ENCODE assay signal across 2 cellular contexts in the genomic region with DNA sequence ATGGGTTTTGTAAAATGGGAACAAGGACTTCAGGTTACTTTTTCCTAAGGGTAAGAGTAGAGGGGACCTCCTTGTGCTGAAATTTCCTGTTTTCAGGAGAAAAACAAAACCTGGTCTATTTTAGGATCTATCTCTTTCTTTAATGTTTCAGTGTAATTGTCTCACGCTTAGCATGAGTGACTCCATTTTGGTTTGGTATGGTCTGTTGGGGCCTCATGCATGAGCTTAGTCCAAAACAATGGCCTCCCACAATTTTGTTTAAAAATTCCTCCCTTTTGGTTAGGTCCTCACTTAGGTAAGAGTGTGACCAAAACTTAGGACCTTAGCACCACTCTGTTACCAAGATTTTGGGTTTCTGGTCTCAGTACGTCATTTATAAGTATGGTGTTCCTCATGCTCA.
TF ChIP-seq lines count a peak whose summit lies in the region.

No MANE protein-coding gene starts in this region.

TF ChIP-seq in GM12878, 131 proteins besides CTCF, POLR2A, EP300 and RAD21:
- TF ChIP-seq, protein P1, sequence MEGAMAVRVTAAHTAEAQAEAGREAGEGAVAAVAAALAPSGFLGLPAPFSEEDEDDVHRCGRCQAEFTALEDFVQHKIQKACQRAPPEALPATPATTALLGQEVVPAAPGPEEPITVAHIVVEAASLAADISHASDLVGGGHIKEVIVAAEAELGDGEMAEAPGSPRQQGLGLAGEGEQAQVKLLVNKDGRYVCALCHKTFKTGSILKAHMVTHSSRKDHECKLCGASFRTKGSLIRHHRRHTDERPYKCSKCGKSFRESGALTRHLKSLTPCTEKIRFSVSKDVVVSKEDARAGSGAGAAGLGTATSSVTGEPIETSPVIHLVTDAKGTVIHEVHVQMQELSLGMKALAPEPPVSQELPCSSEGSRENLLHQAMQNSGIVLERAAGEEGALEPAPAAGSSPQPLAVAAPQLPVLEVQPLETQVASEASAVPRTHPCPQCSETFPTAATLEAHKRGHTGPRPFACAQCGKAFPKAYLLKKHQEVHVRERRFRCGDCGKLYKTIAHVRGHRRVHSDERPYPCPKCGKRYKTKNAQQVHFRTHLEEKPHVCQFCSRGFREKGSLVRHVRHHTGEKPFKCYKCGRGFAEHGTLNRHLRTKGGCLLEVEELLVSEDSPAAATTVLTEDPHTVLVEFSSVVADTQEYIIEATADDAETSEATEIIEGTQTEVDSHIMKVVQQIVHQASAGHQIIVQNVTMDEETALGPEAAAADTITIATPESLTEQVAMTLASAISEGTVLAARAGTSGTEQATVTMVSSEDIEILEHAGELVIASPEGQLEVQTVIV (IDR thresholded peaks at IDR 0.05; ENCODE audit: borderline replicate concordance, partially characterized antibody) = no peak
- TF ChIP-seq RFX5 (IDR thresholded peaks at IDR 0.05; ENCODE audit: low read depth, low read length) = no peak
- no peak for TF ChIP-seq MXI1 (IDR thresholded peaks at IDR 0.05; ENCODE audit: low read depth, low read length)
- TF ChIP-seq ZZZ3 (IDR thresholded peaks at IDR 0.05; ENCODE audit: control insufficient read depth, insufficient read length, low read depth) = no peak
- TF ChIP-seq NBN (IDR thresholded peaks at IDR 0.05) = no peak
- TF ChIP-seq, protein P2, sequence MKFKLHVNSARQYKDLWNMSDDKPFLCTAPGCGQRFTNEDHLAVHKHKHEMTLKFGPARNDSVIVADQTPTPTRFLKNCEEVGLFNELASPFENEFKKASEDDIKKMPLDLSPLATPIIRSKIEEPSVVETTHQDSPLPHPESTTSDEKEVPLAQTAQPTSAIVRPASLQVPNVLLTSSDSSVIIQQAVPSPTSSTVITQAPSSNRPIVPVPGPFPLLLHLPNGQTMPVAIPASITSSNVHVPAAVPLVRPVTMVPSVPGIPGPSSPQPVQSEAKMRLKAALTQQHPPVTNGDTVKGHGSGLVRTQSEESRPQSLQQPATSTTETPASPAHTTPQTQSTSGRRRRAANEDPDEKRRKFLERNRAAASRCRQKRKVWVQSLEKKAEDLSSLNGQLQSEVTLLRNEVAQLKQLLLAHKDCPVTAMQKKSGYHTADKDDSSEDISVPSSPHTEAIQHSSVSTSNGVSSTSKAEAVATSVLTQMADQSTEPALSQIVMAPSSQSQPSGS (IDR thresholded peaks at IDR 0.05; ENCODE audit: low read length) = no peak
- TF ChIP-seq RCOR1 (conservative IDR thresholded peaks at IDR 0.05; ENCODE audit: low read depth, low read length) = no peak
- TF ChIP-seq CEBPB (IDR thresholded peaks at IDR 0.05; ENCODE audit: borderline replicate concordance in 1 of 2, low read depth in 2 of 2, low read length in 2 of 2) = no peak
- no peak for TF ChIP-seq SPI1 (IDR thresholded peaks at IDR 0.05; ENCODE audit: borderline replicate concordance, insufficient read depth, low read depth, low read length)
- TF ChIP-seq RBBP5 (conservative IDR thresholded peaks at IDR 0.05) = no peak
- TF ChIP-seq, protein P3, sequence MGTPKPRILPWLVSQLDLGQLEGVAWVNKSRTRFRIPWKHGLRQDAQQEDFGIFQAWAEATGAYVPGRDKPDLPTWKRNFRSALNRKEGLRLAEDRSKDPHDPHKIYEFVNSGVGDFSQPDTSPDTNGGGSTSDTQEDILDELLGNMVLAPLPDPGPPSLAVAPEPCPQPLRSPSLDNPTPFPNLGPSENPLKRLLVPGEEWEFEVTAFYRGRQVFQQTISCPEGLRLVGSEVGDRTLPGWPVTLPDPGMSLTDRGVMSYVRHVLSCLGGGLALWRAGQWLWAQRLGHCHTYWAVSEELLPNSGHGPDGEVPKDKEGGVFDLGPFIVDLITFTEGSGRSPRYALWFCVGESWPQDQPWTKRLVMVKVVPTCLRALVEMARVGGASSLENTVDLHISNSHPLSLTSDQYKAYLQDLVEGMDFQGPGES (IDR thresholded peaks at IDR 0.05) = no peak
- no peak for TF ChIP-seq WRNIP1 (IDR thresholded peaks at IDR 0.05; ENCODE audit: borderline replicate concordance, low read depth, low read length)
- no peak for TF ChIP-seq PAX8 (IDR thresholded peaks at IDR 0.05)
- no peak for TF ChIP-seq MEF2A (IDR thresholded peaks at IDR 0.05; ENCODE audit: insufficient read depth, low read depth, low read length)
- TF ChIP-seq SMAD1 (IDR thresholded peaks at IDR 0.05; ENCODE audit: low read depth, partially characterized antibody) = no peak
- TF ChIP-seq, protein P4, sequence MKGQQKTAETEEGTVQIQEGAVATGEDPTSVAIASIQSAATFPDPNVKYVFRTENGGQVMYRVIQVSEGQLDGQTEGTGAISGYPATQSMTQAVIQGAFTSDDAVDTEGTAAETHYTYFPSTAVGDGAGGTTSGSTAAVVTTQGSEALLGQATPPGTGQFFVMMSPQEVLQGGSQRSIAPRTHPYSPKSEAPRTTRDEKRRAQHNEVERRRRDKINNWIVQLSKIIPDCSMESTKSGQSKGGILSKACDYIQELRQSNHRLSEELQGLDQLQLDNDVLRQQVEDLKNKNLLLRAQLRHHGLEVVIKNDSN (IDR thresholded peaks at IDR 0.05; ENCODE audit: borderline replicate concordance, extremely low read length, insufficient read depth, low read depth, low read length) = no peak
- no peak for TF ChIP-seq NR2F1 (conservative IDR thresholded peaks at IDR 0.05)

TF ChIP-seq in K562, 482 proteins besides CTCF, POLR2A, EP300 and RAD21 (continues in another document):
- TF ChIP-seq, protein P5, sequence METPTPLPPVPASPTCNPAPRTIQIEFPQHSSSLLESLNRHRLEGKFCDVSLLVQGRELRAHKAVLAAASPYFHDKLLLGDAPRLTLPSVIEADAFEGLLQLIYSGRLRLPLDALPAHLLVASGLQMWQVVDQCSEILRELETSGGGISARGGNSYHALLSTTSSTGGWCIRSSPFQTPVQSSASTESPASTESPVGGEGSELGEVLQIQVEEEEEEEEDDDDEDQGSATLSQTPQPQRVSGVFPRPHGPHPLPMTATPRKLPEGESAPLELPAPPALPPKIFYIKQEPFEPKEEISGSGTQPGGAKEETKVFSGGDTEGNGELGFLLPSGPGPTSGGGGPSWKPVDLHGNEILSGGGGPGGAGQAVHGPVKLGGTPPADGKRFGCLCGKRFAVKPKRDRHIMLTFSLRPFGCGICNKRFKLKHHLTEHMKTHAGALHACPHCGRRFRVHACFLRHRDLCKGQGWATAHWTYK (CRISPR knock-in tag; IDR thresholded peaks at IDR 0.05) = no peak
- TF ChIP-seq MECOM (CRISPR knock-in tag; IDR thresholded peaks at IDR 0.05) = peak; percentile 57; the same call in 1 of the 2 replicates
- no peak for TF ChIP-seq ZNF778 (CRISPR knock-in tag; IDR thresholded peaks at IDR 0.05)
- TF ChIP-seq, protein P6, sequence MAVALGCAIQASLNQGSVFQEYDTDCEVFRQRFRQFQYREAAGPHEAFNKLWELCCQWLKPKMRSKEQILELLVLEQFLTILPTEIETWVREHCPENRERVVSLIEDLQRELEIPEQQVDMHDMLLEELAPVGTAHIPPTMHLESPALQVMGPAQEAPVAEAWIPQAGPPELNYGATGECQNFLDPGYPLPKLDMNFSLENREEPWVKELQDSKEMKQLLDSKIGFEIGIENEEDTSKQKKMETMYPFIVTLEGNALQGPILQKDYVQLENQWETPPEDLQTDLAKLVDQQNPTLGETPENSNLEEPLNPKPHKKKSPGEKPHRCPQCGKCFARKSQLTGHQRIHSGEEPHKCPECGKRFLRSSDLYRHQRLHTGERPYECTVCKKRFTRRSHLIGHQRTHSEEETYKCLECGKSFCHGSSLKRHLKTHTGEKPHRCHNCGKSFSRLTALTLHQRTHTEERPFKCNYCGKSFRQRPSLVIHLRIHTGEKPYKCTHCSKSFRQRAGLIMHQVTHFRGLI (CRISPR knock-in tag; IDR thresholded peaks at IDR 0.05) = 0 out of 2 replicates have a peak, but pooled peaks have one; percentile 23
- TF ChIP-seq ELF1 (tag; IDR thresholded peaks at IDR 0.05) = no peak
- no peak for TF ChIP-seq NR1H2 (CRISPR knock-in tag; IDR thresholded peaks at IDR 0.05)
- TF ChIP-seq HDAC8 (tag; IDR thresholded peaks at IDR 0.05) = 0 out of 2 replicates have a peak, but pooled peaks have one; percentile 66
- no peak for TF ChIP-seq ZNF764 (CRISPR knock-in tag; IDR thresholded peaks at IDR 0.05; ENCODE audit: low read depth)
- no peak for TF ChIP-seq SMARCA5 (IDR thresholded peaks at IDR 0.05)
- peak; percentile 54; the same call in 1 of the 2 replicates for TF ChIP-seq MEF2D (tag; conservative IDR thresholded peaks at IDR 0.05; ENCODE audit: low read depth)
- TF ChIP-seq HSF4 (CRISPR knock-in tag; IDR thresholded peaks at IDR 0.05; ENCODE audit: borderline replicate concordance) = peak; percentile 21; the same call in 1 of the 2 replicates
- TF ChIP-seq GATAD2A (IDR thresholded peaks at IDR 0.05) = no peak
- TF ChIP-seq ATF1 (CRISPR knock-in tag; IDR thresholded peaks at IDR 0.05) = no peak
- TF ChIP-seq ATF1 (tag; IDR thresholded peaks at IDR 0.05) = no peak
- no peak for TF ChIP-seq KDM4B (IDR thresholded peaks at IDR 0.05; ENCODE audit: borderline replicate concordance in 2 of 2, low read depth in 1 of 2)
- TF ChIP-seq ZNF668 (CRISPR knock-in tag; IDR thresholded peaks at IDR 0.05) = 0 out of 2 replicates have a peak, but pooled peaks have one; percentile 40
- 0 out of 2 replicates have a peak, but pooled peaks have one; percentile 66 for TF ChIP-seq SMAD4 (CRISPR knock-in tag; conservative IDR thresholded peaks at IDR 0.05)
- TF ChIP-seq, protein P7, sequence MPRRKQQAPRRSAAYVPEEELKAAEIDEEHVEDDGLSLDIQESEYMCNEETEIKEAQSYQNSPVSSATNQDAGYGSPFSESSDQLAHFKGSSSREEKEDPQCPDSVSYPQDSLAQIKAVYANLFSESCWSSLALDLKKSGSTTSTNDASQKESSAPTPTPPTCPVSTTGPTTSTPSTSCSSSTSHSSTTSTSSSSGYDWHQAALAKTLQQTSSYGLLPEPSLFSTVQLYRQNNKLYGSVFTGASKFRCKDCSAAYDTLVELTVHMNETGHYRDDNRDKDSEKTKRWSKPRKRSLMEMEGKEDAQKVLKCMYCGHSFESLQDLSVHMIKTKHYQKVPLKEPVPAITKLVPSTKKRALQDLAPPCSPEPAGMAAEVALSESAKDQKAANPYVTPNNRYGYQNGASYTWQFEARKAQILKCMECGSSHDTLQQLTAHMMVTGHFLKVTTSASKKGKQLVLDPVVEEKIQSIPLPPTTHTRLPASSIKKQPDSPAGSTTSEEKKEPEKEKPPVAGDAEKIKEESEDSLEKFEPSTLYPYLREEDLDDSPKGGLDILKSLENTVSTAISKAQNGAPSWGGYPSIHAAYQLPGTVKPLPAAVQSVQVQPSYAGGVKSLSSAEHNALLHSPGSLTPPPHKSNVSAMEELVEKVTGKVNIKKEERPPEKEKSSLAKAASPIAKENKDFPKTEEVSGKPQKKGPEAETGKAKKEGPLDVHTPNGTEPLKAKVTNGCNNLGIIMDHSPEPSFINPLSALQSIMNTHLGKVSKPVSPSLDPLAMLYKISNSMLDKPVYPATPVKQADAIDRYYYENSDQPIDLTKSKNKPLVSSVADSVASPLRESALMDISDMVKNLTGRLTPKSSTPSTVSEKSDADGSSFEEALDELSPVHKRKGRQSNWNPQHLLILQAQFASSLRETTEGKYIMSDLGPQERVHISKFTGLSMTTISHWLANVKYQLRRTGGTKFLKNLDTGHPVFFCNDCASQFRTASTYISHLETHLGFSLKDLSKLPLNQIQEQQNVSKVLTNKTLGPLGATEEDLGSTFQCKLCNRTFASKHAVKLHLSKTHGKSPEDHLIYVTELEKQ (CRISPR knock-in tag; IDR thresholded peaks at IDR 0.05) = no peak
- no peak for TF ChIP-seq KDM2B (CRISPR knock-in tag; IDR thresholded peaks at IDR 0.05)
- TF ChIP-seq, protein P8, sequence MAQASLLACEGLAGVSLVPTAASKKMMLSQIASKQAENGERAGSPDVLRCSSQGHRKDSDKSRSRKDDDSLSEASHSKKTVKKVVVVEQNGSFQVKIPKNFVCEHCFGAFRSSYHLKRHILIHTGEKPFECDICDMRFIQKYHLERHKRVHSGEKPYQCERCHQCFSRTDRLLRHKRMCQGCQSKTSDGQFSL (CRISPR knock-in tag; IDR thresholded peaks at IDR 0.05) = no peak
- TF ChIP-seq, protein P8 (tag; IDR thresholded peaks at IDR 0.05) = peak in 1 of 2 experiments; percentile 71; a peak in 2 of 4 replicates
- no peak for TF ChIP-seq ZSCAN29 (IDR thresholded peaks at IDR 0.05)
- peak; percentile 61; the same call in 1 of the 2 replicates for TF ChIP-seq ILK (tag; IDR thresholded peaks at IDR 0.05; ENCODE audit: borderline replicate concordance, low read depth)
- TF ChIP-seq ZNF253 (CRISPR knock-in tag; conservative IDR thresholded peaks at IDR 0.05) = no peak
- TF ChIP-seq, protein P2 (CRISPR knock-in tag; IDR thresholded peaks at IDR 0.05) = no peak
- 0 out of 2 replicates have a peak, but pooled peaks have one; percentile 69 for TF ChIP-seq SMAD3 (CRISPR knock-in tag; conservative IDR thresholded peaks at IDR 0.05)
- TF ChIP-seq, protein P1 (CRISPR knock-in tag; IDR thresholded peaks at IDR 0.05; ENCODE audit: borderline replicate concordance) = no peak
- no peak for TF ChIP-seq BACH1 (tag; IDR thresholded peaks at IDR 0.05)
- TF ChIP-seq, protein P9, sequence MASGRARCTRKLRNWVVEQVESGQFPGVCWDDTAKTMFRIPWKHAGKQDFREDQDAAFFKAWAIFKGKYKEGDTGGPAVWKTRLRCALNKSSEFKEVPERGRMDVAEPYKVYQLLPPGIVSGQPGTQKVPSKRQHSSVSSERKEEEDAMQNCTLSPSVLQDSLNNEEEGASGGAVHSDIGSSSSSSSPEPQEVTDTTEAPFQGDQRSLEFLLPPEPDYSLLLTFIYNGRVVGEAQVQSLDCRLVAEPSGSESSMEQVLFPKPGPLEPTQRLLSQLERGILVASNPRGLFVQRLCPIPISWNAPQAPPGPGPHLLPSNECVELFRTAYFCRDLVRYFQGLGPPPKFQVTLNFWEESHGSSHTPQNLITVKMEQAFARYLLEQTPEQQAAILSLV (tag; IDR thresholded peaks at IDR 0.05) = peak; percentile 70
- peak; percentile 34; the same call in 1 of the 2 replicates for TF ChIP-seq TAF7 (tag; IDR thresholded peaks at IDR 0.05)
